Comparison of ENCODE assay signal across 24 cellular contexts in genomic region chr7:41998041-41998440, GRCh38.
DNase-seq lines count a peak whose midpoint lies in the region; ATAC-seq and TF ChIP-seq lines count a peak whose summit lies in the region.
"Had no signal": no experiment of that assay in that cellular context is flagged by ENCODE, and none has a peak within 500 bp of the region (broad histone marks: within the 10 kb centered on the region; RNA-seq: fewer than 3 reads in every experiment).

No MANE protein-coding gene starts in this region.

- H3K4me1 ChIP-seq in GM23248 (ENCODE audit: insufficient read depth) (peaks cover 48% of the 10 kb centered on the region), OCI-LY7 (ENCODE audit: insufficient read depth, low read length, poor library complexity, severe bottlenecking) (peaks cover 53% of the 10 kb centered on the region), mesenchymal stem cell (ENCODE audit: control insufficient read depth, insufficient read depth, low read depth, low read length) (peaks cover 8% of the 10 kb centered on the region), lower lobe of right lung (peaks cover 38% of the 10 kb centered on the region)
- H3K4me1 ChIP-seq: BE2C had no signal

- no peak for TF ChIP-seq POLR2A in lower leg skin (IDR thresholded peaks at IDR 0.05)

- H3K9me3 ChIP-seq in GM23248 (ENCODE audit: low read depth) (no peaks in the 10 kb centered on the region), OCI-LY7 (ENCODE audit: low read length) (no peaks in the 10 kb centered on the region), mesenchymal stem cell (ENCODE audit: control insufficient read depth, low read length) (no peaks in the 10 kb centered on the region), lower lobe of right lung (no peaks in the 10 kb centered on the region)
- H3K9me3 ChIP-seq: BE2C, BLaER1 had no signal

- H2BK120ac ChIP-seq in mesenchymal stem cell (ENCODE audit: low read depth, low read length): no peak overlapping the region

- H4K91ac ChIP-seq in mesenchymal stem cell (ENCODE audit: low read length): no peak overlapping the region

- H3K4me3 ChIP-seq in GM23248 (no peak overlapping the region), OCI-LY7 (ENCODE audit: low read depth, low read length, poor library complexity, severe bottlenecking) (no peak overlapping the region), mesenchymal stem cell (ENCODE audit: insufficient read depth in 1 of 2, low read depth in 1 of 2, low read length in 2 of 2) (no peak overlapping the region), lower leg skin (ENCODE audit: low read depth, poor library complexity, severe bottlenecking) (no peak overlapping the region), lower lobe of right lung (no peak overlapping the region)
- H3K4me3 ChIP-seq: BLaER1 had no signal

- H3K4ac ChIP-seq in mesenchymal stem cell (ENCODE audit: low read depth in 1 of 2, low read length in 2 of 2): no peak overlapping the region

- CTCF ChIA-PET in OCI-LY7 (lab: Charles Lee; ENCODE audit: unreplicated experiment): no interaction called here

- H3K9me2 ChIP-seq in GM23248 (ENCODE audit: insufficient read depth): no peaks in the 10 kb centered on the region
- H3K9me2 ChIP-seq in OCI-LY7 (ENCODE audit: insufficient read depth, low read length): no peaks in the 10 kb centered on the region

- intact Hi-C loops in OCI-LY7 (cut with micrococcal nuclease; ENCODE audit: unreplicated experiment): no loop called here
- intact Hi-C loops in lower leg skin (cut with DNase I; ENCODE audit: low total_unique reads): no loop called here
- intact Hi-C loops in lower lobe of right lung (cut with DNase I): no loop called here

- H3K4me1 Mint-ChIP-seq in osteocyte (ENCODE audit: unreplicated experiment): peaks cover 79% of the 10 kb centered on the region
- no peaks in the 10 kb centered on the region for H3K4me1 Mint-ChIP-seq in activated T-cell treated with anti-CD3 and anti-CD28 coated beads, Interleukin-2, amount 50 U/mL, for 4 hours (ENCODE audit: low read depth)
- H3K4me1 Mint-ChIP-seq: CD8-positive, alpha-beta memory T cell had no signal

- no peak for TF ChIP-seq CTCF in OCI-LY7 (conservative IDR thresholded peaks at IDR 0.05; ENCODE audit: low read length)
- no peak for TF ChIP-seq CTCF in osteocyte (IDR thresholded peaks at IDR 0.05)
- TF ChIP-seq CTCF in lower leg skin (IDR thresholded peaks at IDR 0.05): no peak
- no peak for TF ChIP-seq CTCF in GM20000 (IDR thresholded peaks at IDR 0.05; ENCODE audit: extremely low read depth, missing control alignments)
- TF ChIP-seq CTCF in lower lobe of right lung (IDR thresholded peaks at IDR 0.05): no peak

- H3K27ac ChIP-seq in GM23248 (no peak overlapping the region), OCI-LY7 (ENCODE audit: low read depth, low read length, poor library complexity, severe bottlenecking) (no peak overlapping the region), mesenchymal stem cell (ENCODE audit: low read length, poor library complexity, severe bottlenecking) (no peak overlapping the region), lower lobe of right lung (no peak overlapping the region)
- H3K27ac ChIP-seq: BLaER1 had no signal

- no peaks in the 10 kb centered on the region for H3K27me3 Mint-ChIP-seq in osteocyte (ENCODE audit: unreplicated experiment)
- H3K27me3 Mint-ChIP-seq in activated T-cell treated with anti-CD3 and anti-CD28 coated beads, Interleukin-2, amount 50 U/mL, for 4 hours (ENCODE audit: low read depth): peaks cover 4% of the 10 kb centered on the region
- H3K27me3 Mint-ChIP-seq: CD4-positive, CD25-positive, alpha-beta regulatory T cell had no signal

- H3K36me3 ChIP-seq in GM23248 (ENCODE audit: low read depth) (no peaks in the 10 kb centered on the region), OCI-LY7 (ENCODE audit: insufficient read depth, low read length) (no peaks in the 10 kb centered on the region), mesenchymal stem cell (ENCODE audit: control insufficient read depth in 1 of 2, insufficient read depth in 2 of 2, low read depth in 1 of 2, low read length in 2 of 2) (peaks cover 0 to 25% of the 10 kb centered on the region in 2 experiments), lower lobe of right lung (no peaks in the 10 kb centered on the region)
- H3K36me3 ChIP-seq: BE2C had no signal

- no peaks in the 10 kb centered on the region for H3K79me2 ChIP-seq in GM23248 (ENCODE audit: insufficient read depth)
- no peaks in the 10 kb centered on the region for H3K79me2 ChIP-seq in OCI-LY7 (ENCODE audit: insufficient read depth, low read depth, low read length)

- H3K4me2 ChIP-seq in GM23248 (ENCODE audit: unreplicated experiment) (peak overlapping the region; percentile 63), OCI-LY7 (ENCODE audit: low read length) (peak overlapping the region; percentile 35; the same call in 1 of the 2 replicates), mesenchymal stem cell (ENCODE audit: low read length, poor library complexity, severe bottlenecking) (no peak overlapping the region)

- H3K27me3 ChIP-seq in GM23248 (replicated peaks; ENCODE audit: insufficient read depth) (no peaks in the 10 kb centered on the region), mesenchymal stem cell (ENCODE audit: control insufficient read depth in 1 of 2, insufficient read depth in 1 of 2, low read length in 2 of 2) (no peaks in the 10 kb centered on the region), lower lobe of right lung (ENCODE audit: low read depth) (no peaks in the 10 kb centered on the region)
- H3K27me3 ChIP-seq: BE2C, BLaER1 had no signal

- H3K36me3 Mint-ChIP-seq in osteocyte (ENCODE audit: unreplicated experiment): peaks cover 15% of the 10 kb centered on the region
- no peaks in the 10 kb centered on the region for H3K36me3 Mint-ChIP-seq in activated T-cell treated with anti-CD3 and anti-CD28 coated beads, Interleukin-2, amount 50 U/mL, for 4 hours (ENCODE audit: insufficient read depth)
- H3K36me3 Mint-ChIP-seq: CD14-positive monocyte; CD4-positive, alpha-beta memory T cell; CD4-positive, CD25-positive, alpha-beta regulatory T cell; CD8-positive, alpha-beta memory T cell had no signal

- H3K18ac ChIP-seq in mesenchymal stem cell (ENCODE audit: low read depth in 1 of 2, low read length in 2 of 2): no peak overlapping the region

- no peak overlapping the region for H2BK15ac ChIP-seq in mesenchymal stem cell (ENCODE audit: low read depth, poor library complexity, severe bottlenecking)

- peaks cover 41% of the 10 kb centered on the region for H3F3A ChIP-seq in GM23248 (ENCODE audit: insufficient read depth)

- no TSS peak for BruUV-seq in OCI-LY7 (replicated peaks; lab: Mats Ljungman, UMichigan)

- WGBS in GM23248 (ENCODE audit: low coverage in 1 of 2, low lambda C conversion rate in 2 of 2, missing lambda C conversion rate in 2 of 2), 2 experiments: 82 to 83% methylated on average over 2 of the region's 2 CpGs
- 82% methylated on average over 2 of the region's 2 CpGs for WGBS in mesenchymal stem cell
- WGBS in lower leg skin, 2 donors: 90 to 91% methylated on average over 2 of the region's 2 CpGs

- no peak overlapping the region for H4K8ac ChIP-seq in mesenchymal stem cell (ENCODE audit: low read length)

- H3K23ac ChIP-seq in mesenchymal stem cell (ENCODE audit: low read length in 2 of 2): no peak overlapping the region

- H3K14ac ChIP-seq in mesenchymal stem cell (ENCODE audit: low read length in 2 of 2): no peak overlapping the region

- H4K20me1 ChIP-seq in GM23248 (ENCODE audit: insufficient read depth): no peaks in the 10 kb centered on the region
- H4K20me1 ChIP-seq in OCI-LY7 (ENCODE audit: insufficient read depth, low read length): no peaks in the 10 kb centered on the region
- H4K20me1 ChIP-seq: BLaER1 had no signal

- H3K4me3 Mint-ChIP-seq in osteocyte (ENCODE audit: unreplicated experiment): no peak overlapping the region
- no peak overlapping the region for H3K4me3 Mint-ChIP-seq in activated T-cell treated with anti-CD3 and anti-CD28 coated beads, Interleukin-2, amount 50 U/mL, for 4 hours
- H3K4me3 Mint-ChIP-seq: CD14-positive monocyte; CD4-positive, alpha-beta memory T cell; CD4-positive, CD25-positive, alpha-beta regulatory T cell; CD8-positive, alpha-beta memory T cell had no signal

- POLR2A ChIA-PET in OCI-LY7 (lab: Charles Lee): interaction anchor here (2.8 kb wide), 1 partner anchor 14 kb away, joined by 9 read pairs; no protein-coding TSS in a partner anchor

- no peak overlapping the region for H2BK5ac ChIP-seq in mesenchymal stem cell (ENCODE audit: low read depth, low read length, poor library complexity, severe bottlenecking)

- H2BK12ac ChIP-seq in mesenchymal stem cell (ENCODE audit: low read length in 2 of 2): no peak overlapping the region

- peak overlapping the region; percentile 25 for H3K27ac Mint-ChIP-seq in osteocyte (ENCODE audit: unreplicated experiment)
- H3K27ac Mint-ChIP-seq: CD14-positive monocyte; CD4-positive, alpha-beta memory T cell; CD4-positive, CD25-positive, alpha-beta regulatory T cell had no signal

- no peak for ATAC-seq in activated T-cell treated with anti-CD3 and anti-CD28 coated beads, Interleukin-2, amount 50 U/mL, for 4 hours
- no peak for ATAC-seq in lower lobe of right lung

- no peak overlapping the region for H2AK5ac ChIP-seq in mesenchymal stem cell (ENCODE audit: low read length, severe bottlenecking)

- peaks cover 3% of the 10 kb centered on the region for H3K9me3 Mint-ChIP-seq in osteocyte (ENCODE audit: unreplicated experiment)
- no peaks in the 10 kb centered on the region for H3K9me3 Mint-ChIP-seq in activated T-cell treated with anti-CD3 and anti-CD28 coated beads, Interleukin-2, amount 50 U/mL, for 4 hours

- peaks cover 1% of the 10 kb centered on the region for H3K79me1 ChIP-seq in mesenchymal stem cell (replicated peaks; ENCODE audit: low read length, poor library complexity, severe bottlenecking)

- no peak for DNase-seq in GM23248
- DNase-seq in OCI-LY7 (ENCODE audit: low spot score): no peak
- DNase-seq in mesenchymal stem cell: no peak
- no peak for DNase-seq in osteocyte (ENCODE audit: extremely low spot score, unreplicated experiment)
- no peak for DNase-seq in lower leg skin (ENCODE audit: low spot score in 2 of 2)
- DNase-seq in GM20000 (ENCODE audit: low spot score): no peak
- no peak for DNase-seq in activated T-cell treated with anti-CD3 and anti-CD28 coated beads, Interleukin-2, amount 50 U/mL, for 4 hours
- no peak for DNase-seq in lower lobe of right lung
- DNase-seq: 8988T; ACHN; BE2C; C1 segment of cervical spinal cord; CD4-positive, alpha-beta memory T cell; CD4-positive, CD25-positive, alpha-beta regulatory T cell; CD8-positive, alpha-beta memory T cell; COR-L47; DMS 273 treated with DMSO at 0.1 percent for 48 hours; DMS153; DMS53; DMS79; DND-41; GF-D8 had no signal

- in situ Hi-C loops in GM23248 (cut with MboI): no loop called here

- H3K9ac ChIP-seq in GM23248: no peak overlapping the region
- peak overlapping the region; percentile 76 for H3K9ac ChIP-seq in mesenchymal stem cell (ENCODE audit: low read length)
- H3K9ac ChIP-seq: BLaER1 had no signal

- H2AFZ ChIP-seq in GM23248 (no peak overlapping the region), OCI-LY7 (ENCODE audit: low read length) (peak overlapping the region; percentile 26; the same call in 1 of the 2 replicates), mesenchymal stem cell (ENCODE audit: low read depth, low read length) (no peak overlapping the region)
